13 cellular contexts compared by ENCODE assay signal in the genomic region with DNA sequence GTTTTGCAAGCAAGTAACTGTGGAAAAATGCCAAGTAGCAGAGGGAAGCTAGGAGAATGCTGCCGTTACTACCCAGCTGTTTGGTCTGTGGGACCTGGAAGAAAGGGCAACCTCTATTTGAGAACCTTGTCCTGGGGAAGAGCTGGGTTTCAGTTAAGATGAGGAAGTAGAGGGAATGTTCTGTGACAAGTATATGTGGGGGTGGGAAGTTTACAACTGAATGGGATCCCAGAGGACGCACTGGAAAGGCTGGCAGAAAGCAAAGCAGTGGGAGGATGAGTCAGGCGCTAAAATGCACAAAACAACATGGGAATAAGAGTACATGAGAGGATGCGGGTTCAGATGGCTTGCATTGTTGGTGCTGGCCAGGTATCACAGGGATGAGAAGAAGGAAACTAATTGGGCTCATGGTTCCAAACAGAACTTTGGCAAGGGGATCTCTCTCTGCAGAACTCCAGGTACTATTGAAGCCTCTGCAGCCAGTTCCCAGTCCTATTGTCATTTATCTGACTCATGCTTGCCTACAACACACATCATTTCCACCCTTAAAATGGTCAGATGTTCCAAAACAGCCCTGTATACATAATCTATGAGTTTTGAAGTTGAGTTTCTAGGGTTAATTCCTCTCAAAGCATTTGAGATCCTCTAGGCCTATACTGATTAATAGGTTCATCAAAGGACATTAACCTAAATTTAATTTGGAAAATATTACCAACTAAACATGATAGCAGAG.
DNase-seq lines count a peak whose midpoint lies in the region; FAIRE-seq and TF ChIP-seq lines count a peak whose summit lies in the region.
"Had no signal": no experiment of that assay in that cellular context is flagged by ENCODE, and none has a peak within 500 bp of the region (broad histone marks: within the 10 kb centered on the region; RNA-seq: fewer than 3 reads in every experiment).

No MANE protein-coding gene starts in this region.

- H3K4me3 ChIP-seq in AG09309 (ENCODE audit: control insufficient read depth, low read depth, low read length) (no peak overlapping the region), HUES6 (ENCODE audit: low read depth, low read length) (0 out of 2 replicates have a peak overlapping the region, but pooled peaks have one; percentile 7), bronchial epithelial cell (ENCODE audit: low read depth, low read length) (no peak overlapping the region), Karpas-422 (ENCODE audit: low read length) (no peak overlapping the region)

- H3K4me1 ChIP-seq in HUES6 (ENCODE audit: control insufficient read depth, insufficient read depth, low read length) = peaks cover 56% of the 10 kb centered on the region
- H3K4me1 ChIP-seq in Karpas-422 (ENCODE audit: low read length) = no peaks in the 10 kb centered on the region

- H3K27ac ChIP-seq in HUES6 (ENCODE audit: low read depth, low read length) (no peak overlapping the region), Karpas-422 (ENCODE audit: low read length) (no peak overlapping the region)

- no peaks in the 10 kb centered on the region for H4K20me1 ChIP-seq in Karpas-422 (ENCODE audit: insufficient read depth, low read depth, low read length)

- H3K27me3 ChIP-seq in HUES6 (ENCODE audit: control insufficient read depth, insufficient read depth, low read length) (no peaks in the 10 kb centered on the region), bronchial epithelial cell (ENCODE audit: control insufficient read depth, insufficient read depth, low read length) (no peaks in the 10 kb centered on the region), Karpas-422 (ENCODE audit: low read length) (no peaks in the 10 kb centered on the region)

- no peaks in the 10 kb centered on the region for H3K79me2 ChIP-seq in Karpas-422 (ENCODE audit: low read length)

- FAIRE-seq in bronchial epithelial cell (lab: Jason Lieb, UNC) = no peak

- no peaks in the 10 kb centered on the region for H3K9me2 ChIP-seq in Karpas-422 (replicated peaks; ENCODE audit: insufficient read depth, low read length)

- DNase-seq in AG09309 (ENCODE audit: low read depth) (peak; percentile 11), bronchial epithelial cell (ENCODE audit: low read depth) (peak; percentile 23), lung microvascular endothelial cell (ENCODE audit: low read depth in 2 of 2) (peak; percentile 37 to 92), Karpas-422 (no peak), EL (no peak), NCI-H1930 (lab: John Stamatoyannopoulos, UW) (no peak), NCI-H146 treated with DMSO at 0.1 percent for 48 hours (lab: John Stamatoyannopoulos, UW; ENCODE audit: unreplicated experiment) (no peak)
- DNase-seq: activated B cell treated with CpG ODN at 0.5 μM for 24 hours; activated T-cell treated with anti-CD3 and anti-CD28 coated beads, Interleukin-2, amount 50 U/mL, for 1 hour; naive B cell; NCI-H1105; NCI-H526 had no signal

- H2AFZ ChIP-seq in Karpas-422 (ENCODE audit: low read length) = no peak overlapping the region

- no peaks in the 10 kb centered on the region for H3K36me3 ChIP-seq in HUES6 (ENCODE audit: control insufficient read depth, insufficient read depth, low read length)
- H3K36me3 ChIP-seq in bronchial epithelial cell (ENCODE audit: control insufficient read depth, insufficient read depth, low read length) = no peaks in the 10 kb centered on the region
- H3K36me3 ChIP-seq in Karpas-422 (ENCODE audit: insufficient read depth, low read length) = no peaks in the 10 kb centered on the region

- TF ChIP-seq CTCF in AG09309 (IDR thresholded peaks at IDR 0.05; ENCODE audit: control insufficient read depth, insufficient read depth, low read depth, low read length, missing control alignments) = no peak
- TF ChIP-seq CTCF in bronchial epithelial cell (IDR thresholded peaks at IDR 0.05; ENCODE audit: insufficient read depth, low read length, severe bottlenecking) = no peak

- no peak overlapping the region for H3K4me2 ChIP-seq in Karpas-422 (ENCODE audit: low read depth, low read length, poor library complexity, severe bottlenecking)

- H3K9me3 ChIP-seq in HUES6 (ENCODE audit: control insufficient read depth, insufficient read depth, low read depth, low read length) = no peaks in the 10 kb centered on the region
- no peaks in the 10 kb centered on the region for H3K9me3 ChIP-seq in Karpas-422 (ENCODE audit: low read length)

- H3K9ac ChIP-seq in HUES6 (ENCODE audit: low read length) = no peak overlapping the region
- H3K9ac ChIP-seq in Karpas-422 (ENCODE audit: low read length) = no peak overlapping the region

Comparison
In these comparisons a context has a peak if more than half of its experiments do, and no peak if none do; other contexts are left out.
1. DNase-seq: peak in AG09309 (single experiment), bronchial epithelial cell (single experiment) and lung microvascular endothelial cell (2 of 2); none in Karpas-422 (single experiment), EL (single experiment), NCI-H1930 (0 of 2) and NCI-H146 treated with DMSO at 0.1 percent for 48 hours (single experiment).